In genomic region chr4:69025191-69025998, GRCh38 we compare ENCODE assay signal across 9 cellular contexts.
DNase-seq lines count a peak whose midpoint lies in the region; ATAC-seq, FAIRE-seq and TF ChIP-seq lines count a peak whose summit lies in the region.
"Had no signal": no experiment of that assay in that cellular context is flagged by ENCODE, and none has a peak within 500 bp of the region (broad histone marks: within the 10 kb centered on the region; RNA-seq: fewer than 3 reads in every experiment).

No MANE protein-coding gene starts in this region.

- H3K79me2 ChIP-seq in keratinocyte (ENCODE audit: control insufficient read depth, insufficient read depth, low read length), result no peaks in the 10 kb centered on the region

- no peak overlapping the region for H2AFZ ChIP-seq in keratinocyte (ENCODE audit: control insufficient read depth, low read length)

- H3K36me3 Mint-ChIP-seq in CD14-positive monocyte, result no peaks in the 10 kb centered on the region

- peaks cover 0 to 2% (median 0%) of the 10 kb centered on the region in 3 donors for H3K27me3 Mint-ChIP-seq in CD14-positive monocyte (ENCODE audit: low read depth in 3 of 3)
- H3K27me3 Mint-ChIP-seq: central memory CD8-positive, alpha-beta T cell had no signal

- DNase-seq in GM12865 (ENCODE audit: low read depth), result peak; percentile 59
- peak; percentile 43 to 55 for DNase-seq in NCI-H526 (lab: John Stamatoyannopoulos, UW)
- no peak for DNase-seq in keratinocyte (ENCODE audit: low read depth, low spot score)
- no peak for DNase-seq in midbrain (lab: John Stamatoyannopoulos, UW)
- DNase-seq in MV-4-11 (lab: John Stamatoyannopoulos, UW), result no peak
- no peak for DNase-seq in activated T-cell treated with anti-CD3 and anti-CD28 coated beads for 4 hours
- no peak for DNase-seq in CD14-positive monocyte (ENCODE audit: low spot score)

- H3K9me3 Mint-ChIP-seq in CD14-positive monocyte, result no peaks in the 10 kb centered on the region

- no peaks in the 10 kb centered on the region for H3K4me1 Mint-ChIP-seq in CD14-positive monocyte
- H3K4me1 Mint-ChIP-seq: central memory CD8-positive, alpha-beta T cell had no signal

- no peak overlapping the region for H3K4me3 Mint-ChIP-seq in CD14-positive monocyte
- H3K4me3 Mint-ChIP-seq: central memory CD8-positive, alpha-beta T cell had no signal

- peak; percentile 85 for ATAC-seq in GM21825 (IDR thresholded peaks at IDR 0.05; ENCODE audit: unreplicated experiment)

- H3K4me3 ChIP-seq in GM12865 (ENCODE audit: low read depth, low read length) (no peak overlapping the region), keratinocyte (ENCODE audit: control insufficient read depth in 2 of 3, extremely low read depth in 1 of 3, insufficient read depth in 2 of 3, low read depth in 1 of 3, low read length in 3 of 3) (no peak overlapping the region)

- intact Hi-C loops in CD14-positive monocyte (cut with micrococcal nuclease), result no loop called here

- no peaks in the 10 kb centered on the region for H3K9me3 ChIP-seq in keratinocyte (ENCODE audit: control insufficient read depth, low read depth, low read length)

- no peak overlapping the region for H3K27ac Mint-ChIP-seq in CD14-positive monocyte

- no peak for FAIRE-seq in keratinocyte (lab: Jason Lieb, UNC)

- no peak overlapping the region for H3K27ac ChIP-seq in keratinocyte (ENCODE audit: control insufficient read depth, insufficient read depth, low read length)

- H3K9me1 ChIP-seq in keratinocyte (ENCODE audit: control insufficient read depth, extremely low read depth, insufficient read depth, low read length), result no peaks in the 10 kb centered on the region

- dilution Hi-C loops in keratinocyte (cut with MboI; ENCODE audit: extremely low pct_ligation_motif_present, low sequenced_read_pairs), result no loop called here

- no peak overlapping the region for H3K9ac ChIP-seq in keratinocyte (ENCODE audit: control insufficient read depth, extremely low read depth, insufficient read depth, low read length)

- no peaks in the 10 kb centered on the region for H3K4me1 ChIP-seq in keratinocyte (ENCODE audit: control insufficient read depth, extremely low read depth, insufficient read depth, low read length)

- H3K36me3 ChIP-seq in keratinocyte (ENCODE audit: control insufficient read depth in 2 of 2, extremely low read depth in 1 of 2, insufficient read depth in 2 of 2, low read length in 2 of 2), result no peaks in the 10 kb centered on the region

- TF ChIP-seq CTCF in GM12865 (IDR thresholded peaks at IDR 0.05; ENCODE audit: insufficient read depth, low read depth, low read length, missing control alignments) (peak; percentile 53), keratinocyte (optimal IDR thresholded peaks at IDR 0.05 in 1 of 3, IDR thresholded peaks at IDR 0.05 in 1 of 3, conservative IDR thresholded peaks at IDR 0.05 in 1 of 3; ENCODE audit: extremely low read depth in 1 of 3, insufficient read depth in 2 of 3, low read length in 3 of 3) (peak in 2 of 3 experiments; percentile 6 to 50), CD14-positive monocyte (IDR thresholded peaks at IDR 0.05) (no peak)

- H4K20me1 ChIP-seq in keratinocyte (ENCODE audit: control insufficient read depth, extremely low read depth, insufficient read depth, low read length), result no peaks in the 10 kb centered on the region

- no peak overlapping the region for H3K4me2 ChIP-seq in keratinocyte (ENCODE audit: control insufficient read depth, extremely low read depth, insufficient read depth, low read depth, low read length)

- H3K27me3 ChIP-seq in keratinocyte (ENCODE audit: control insufficient read depth, extremely low read depth, insufficient read depth, low read length), result no peaks in the 10 kb centered on the region

Comparison
In these comparisons a context has a peak if more than half of its experiments do, and no peak if none do; other contexts are left out.
1. DNase-seq: peak in GM12865 (single experiment) and NCI-H526 (2 of 2); none in keratinocyte (single experiment), midbrain (single experiment), MV-4-11 (single experiment), activated T-cell treated with anti-CD3 and anti-CD28 coated beads for 4 hours (single experiment) and CD14-positive monocyte (single experiment).